8 cellular contexts compared by ENCODE assay signal in the genomic region with DNA sequence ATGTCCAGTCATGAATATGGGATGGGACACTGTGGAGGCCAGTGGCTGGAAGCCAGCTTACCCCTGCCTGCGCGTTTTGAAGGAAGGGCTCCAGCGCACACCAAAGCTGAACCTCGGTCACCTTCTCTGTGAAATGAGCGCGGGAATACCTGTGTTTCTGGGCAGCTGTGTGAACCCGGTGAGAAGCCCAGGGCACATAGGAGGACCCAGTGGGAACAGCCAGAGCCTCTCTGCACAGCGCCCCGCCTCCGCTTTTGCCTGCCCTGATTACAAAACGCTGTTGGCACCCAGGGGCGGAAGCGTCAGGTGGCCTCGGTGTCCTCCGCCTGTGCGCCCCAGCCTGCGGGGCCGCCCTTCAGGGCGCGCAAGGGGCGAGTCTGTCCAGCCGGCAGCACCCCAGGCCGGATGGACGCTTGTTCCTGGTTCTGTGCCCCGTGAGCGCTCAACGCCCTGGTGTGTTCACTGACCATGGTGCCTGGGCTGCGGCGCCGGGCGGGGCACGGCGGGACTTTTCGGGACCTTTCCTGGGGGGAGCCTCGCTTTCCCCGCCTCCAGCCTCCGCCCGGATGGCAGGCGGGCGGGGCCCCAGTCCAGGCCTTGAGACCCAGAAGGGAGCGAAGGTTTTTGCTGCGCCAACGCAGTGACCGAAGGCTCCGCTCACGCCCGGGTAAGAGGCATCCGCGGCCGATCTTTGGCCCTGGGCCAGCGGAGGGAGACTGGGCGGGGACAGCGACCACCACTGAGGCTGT. TPM values are rescaled to one million over a fixed set of nuclear protein-coding genes. Genes with fewer than 3 reads are reported as not detected.
A peak's percentile ranks its signal among the peaks of the same experiment; 100 is the strongest.
DNase-seq lines count a peak whose midpoint lies in the region; ATAC-seq, FAIRE-seq and TF ChIP-seq lines count a peak whose summit lies in the region.

SQOR (plus strand) TSS at position 588 of the 749 bp plus-strand sequence. CDS start 23,895 bp downstream, outside the sequence.

- no peaks in the 10 kb centered on the region for H3K9me3 ChIP-seq in breast epithelium
- no peaks in the 10 kb centered on the region for H3K9me3 ChIP-seq in keratinocyte (ENCODE audit: control insufficient read depth, low read depth, low read length)

- peak within 1 kb of the TSS; percentile 78 for H3K4me2 ChIP-seq in keratinocyte (ENCODE audit: control insufficient read depth, extremely low read depth, insufficient read depth, low read depth, low read length)

- TF ChIP-seq CTCF in breast epithelium (IDR thresholded peaks at IDR 0.05) (no peak), keratinocyte (optimal IDR thresholded peaks at IDR 0.05 in 1 of 3, IDR thresholded peaks at IDR 0.05 in 1 of 3, conservative IDR thresholded peaks at IDR 0.05 in 1 of 3; ENCODE audit: extremely low read depth in 1 of 3, insufficient read depth in 2 of 3, low read length in 3 of 3) (no peak)

- peaks cover 26% of the 10 kb centered on the region for H3K79me2 ChIP-seq in keratinocyte (ENCODE audit: control insufficient read depth, insufficient read depth, low read length)

- peaks cover 0 to 8% of the 10 kb centered on the region in 2 donors for H3K4me1 ChIP-seq in breast epithelium
- H3K4me1 ChIP-seq in keratinocyte (ENCODE audit: control insufficient read depth, extremely low read depth, insufficient read depth, low read length) = peaks cover 51% of the 10 kb centered on the region

- no peak for FAIRE-seq in keratinocyte (lab: Jason Lieb, UNC)

- peak; percentile 46 for TF ChIP-seq POLR2A in breast epithelium (IDR thresholded peaks at IDR 0.05)

- dilution Hi-C loops in keratinocyte (cut with MboI; ENCODE audit: extremely low pct_ligation_motif_present, low sequenced_read_pairs) = no loop called here

- DNase-seq in EL = peak; percentile 83
- DNase-seq in HuH-7 (ENCODE audit: low spot score) = peak; percentile 58
- peak; percentile 76 for DNase-seq in UCSD-AML1 (lab: John Stamatoyannopoulos, UW; ENCODE audit: unreplicated experiment)
- DNase-seq in breast epithelium (ENCODE audit: low spot score in 2 of 2) = peak; percentile 82 to 84
- no peak for DNase-seq in keratinocyte (ENCODE audit: low read depth, low spot score)
- peak; percentile 28 to 64 for DNase-seq in stimulated activated CD4-positive, alpha-beta T cell treated with anti-CD3 and anti-CD28 coated beads, Interleukin-15, amount 100 ng/mL, for 48 hours (ENCODE audit: low read depth in 2 of 2)
- no peak for DNase-seq in middle frontal gyrus (ENCODE audit: extremely low spot score, low spot score)

- H3K4me3 ChIP-seq in breast epithelium = peak within 1 kb of the TSS; percentile 66 to 87 (median 81)
- peak within 1 kb of the TSS; percentile 77 to 94 (median 84) for H3K4me3 ChIP-seq in keratinocyte (ENCODE audit: control insufficient read depth in 2 of 3, extremely low read depth in 1 of 3, insufficient read depth in 2 of 3, low read depth in 1 of 3, low read length in 3 of 3)

- intact Hi-C loops in breast epithelium (cut with DNase I; ENCODE audit: low total_unique reads) = no loop called here

- H3K27ac ChIP-seq in breast epithelium (peak within 1 kb of the TSS; percentile 95), keratinocyte (ENCODE audit: control insufficient read depth, insufficient read depth, low read length) (peak within 1 kb of the TSS; percentile 84)

- H2AFZ ChIP-seq in keratinocyte (ENCODE audit: control insufficient read depth, low read length) = peak within 1 kb of the TSS; percentile 83

- H3K9me1 ChIP-seq in keratinocyte (ENCODE audit: control insufficient read depth, extremely low read depth, insufficient read depth, low read length) = no peaks in the 10 kb centered on the region

- H4K20me1 ChIP-seq in keratinocyte (ENCODE audit: control insufficient read depth, extremely low read depth, insufficient read depth, low read length) = no peaks in the 10 kb centered on the region

- H3K9ac ChIP-seq in keratinocyte (ENCODE audit: control insufficient read depth, extremely low read depth, insufficient read depth, low read length) = peak within 1 kb of the TSS; percentile 91

- H3K27me3 ChIP-seq in breast epithelium = no peaks in the 10 kb centered on the region
- no peaks in the 10 kb centered on the region for H3K27me3 ChIP-seq in keratinocyte (ENCODE audit: control insufficient read depth, extremely low read depth, insufficient read depth, low read length)

- H3K36me3 ChIP-seq in breast epithelium (no peaks in the 10 kb centered on the region), keratinocyte (ENCODE audit: control insufficient read depth in 2 of 2, extremely low read depth in 1 of 2, insufficient read depth in 2 of 2, low read length in 2 of 2) (no peaks in the 10 kb centered on the region)

- peak; percentile 76 for ATAC-seq in GM21515 (IDR thresholded peaks at IDR 0.05; ENCODE audit: unreplicated experiment)

RNA-seq across cellular contexts. Expression of gene SQOR, which starts in this region (rescaled TPM):
- total RNA-seq in breast epithelium = 10 to 100 TPM; 60.3 to 91.1 (median 71.2) TPM
- polyA plus RNA-seq in keratinocyte = 117 to 140 TPM (median 124 TPM) in 3 replicates
- polyA plus RNA-seq in keratinocyte (2011; ENCODE audit: low read depth) = 152 TPM
- polyA plus RNA-seq in keratinocyte (2011; cell fraction: cytosol; rRNA removed) = 107 and 149 TPM in 2 replicates
- 92.0 and 98.4 TPM in 2 replicates for polyA plus RNA-seq in keratinocyte (2011; cell fraction: nucleus; rRNA removed)
- polyA plus RNA-seq in keratinocyte (2012; ENCODE audit: low replicate concordance) = 72.9 and 89.8 TPM in 2 replicates
- polyA minus RNA-seq in keratinocyte = 57.3 to 116 TPM (median 95.8 TPM) in 3 replicates
- 92.5 TPM for polyA minus RNA-seq in keratinocyte (2011; cell fraction: cytosol; rRNA and poly(A)+ RNA removed)
- 47.6 and 69.2 TPM in 2 replicates for polyA minus RNA-seq in keratinocyte (2011; cell fraction: nucleus; rRNA and poly(A)+ RNA removed)

Comparison
In these comparisons a context has a peak if more than half of its experiments do, and no peak if none do; other contexts are left out.
1. DNase-seq: peak in EL (single experiment), HuH-7 (single experiment), UCSD-AML1 (single experiment), breast epithelium (2 of 2) and stimulated activated CD4-positive, alpha-beta T cell treated with anti-CD3 and anti-CD28 coated beads, Interleukin-15, amount 100 ng/mL, for 48 hours (2 of 2); none in keratinocyte (single experiment) and middle frontal gyrus (single experiment).